In genomic region chr13:33677215-33677614, GRCh38 we compare ENCODE assay signal across 11 cellular contexts.
DNase-seq lines count a peak whose midpoint lies in the region; ATAC-seq and TF ChIP-seq lines count a peak whose summit lies in the region.
"Had no signal": no experiment of that assay in that cellular context is flagged by ENCODE, and none has a peak within 500 bp of the region (broad histone marks: within the 10 kb centered on the region; RNA-seq: fewer than 3 reads in every experiment).

No MANE protein-coding gene starts in this region.

- H3K4me3 ChIP-seq in duodenal mucosa (ENCODE audit: low read depth in 1 of 2, low read length in 2 of 2) (peak overlapping the region; percentile 71 to 81), spleen (no peak overlapping the region)
- H3K4me3 ChIP-seq: lung had no signal

- H3K4me1 Mint-ChIP-seq in activated CD8-positive, alpha-beta memory T cell treated with anti-CD3 and anti-CD28 coated beads, Interleukin-2, amount 10 ng/mL, durations not matched to agents 7 days and 5 days, result peaks cover 55% of the 10 kb centered on the region
- H3K4me1 Mint-ChIP-seq in Calu3 (ENCODE audit: low read depth, unreplicated experiment), result peaks cover 44% of the 10 kb centered on the region

- TF ChIP-seq POLR2A in spleen (IDR thresholded peaks at IDR 0.05), result no peak

- no peak for TF ChIP-seq CTCF in spleen (IDR thresholded peaks at IDR 0.05 in 8 of 11, conservative IDR thresholded peaks at IDR 0.05 in 3 of 11)
- no peak for TF ChIP-seq CTCF in Calu3 (IDR thresholded peaks at IDR 0.05; ENCODE audit: unreplicated experiment)

- H3K27me3 Mint-ChIP-seq in activated CD8-positive, alpha-beta memory T cell treated with anti-CD3 and anti-CD28 coated beads, Interleukin-2, amount 10 ng/mL, durations not matched to agents 7 days and 5 days, result no peaks in the 10 kb centered on the region
- H3K27me3 Mint-ChIP-seq in Calu3 (ENCODE audit: unreplicated experiment), result no peaks in the 10 kb centered on the region

- DNase-seq in activated CD8-positive, alpha-beta memory T cell treated with anti-CD3 and anti-CD28 coated beads, Interleukin-2, amount 10 ng/mL, durations not matched to agents 7 days and 5 days, result no peak
- DNase-seq in activated CD8-positive, alpha-beta memory T cell treated with anti-CD3 and anti-CD28 coated beads, Interleukin-2, amount 50 U/mL, for 48 hours, result no peak
- DNase-seq in NCI-H748 (lab: John Stamatoyannopoulos, UW; ENCODE audit: unreplicated experiment) (peak; percentile 81), spleen (no peak), middle frontal gyrus (ENCODE audit: extremely low spot score, low spot score) (no peak), Calu3 (no peak)
- no peak for DNase-seq in activated CD4-positive, alpha-beta T cell treated with anti-CD3 and anti-CD28 coated beads for 1 hour
- DNase-seq: activated T-cell treated with anti-CD3 and anti-CD28 coated beads, Interleukin-2, amount 50 U/mL, for 4 hours had no signal

- H3K36me3 Mint-ChIP-seq in activated CD8-positive, alpha-beta memory T cell treated with anti-CD3 and anti-CD28 coated beads, Interleukin-2, amount 10 ng/mL, durations not matched to agents 7 days and 5 days, result peaks cover 16% of the 10 kb centered on the region
- peaks cover 9% of the 10 kb centered on the region for H3K36me3 Mint-ChIP-seq in Calu3 (ENCODE audit: insufficient read depth, unreplicated experiment)

- intact Hi-C loops in spleen (cut with DNase I; ENCODE audit: low total_unique reads), result no loop called here
- intact Hi-C loops in Calu3 (cut with micrococcal nuclease; ENCODE audit: unreplicated experiment), result loop anchor here (5.0 kb wide), 1 partner anchor 130 kb away; no protein-coding TSS in a partner anchor

- H3K9me3 Mint-ChIP-seq in activated CD8-positive, alpha-beta memory T cell treated with anti-CD3 and anti-CD28 coated beads, Interleukin-2, amount 10 ng/mL, durations not matched to agents 7 days and 5 days (ENCODE audit: low read depth), result peaks cover 3% of the 10 kb centered on the region
- no peaks in the 10 kb centered on the region for H3K9me3 Mint-ChIP-seq in Calu3 (ENCODE audit: low read depth, unreplicated experiment)
- H3K9me3 Mint-ChIP-seq: activated T-cell treated with anti-CD3 and anti-CD28 coated beads, Interleukin-2, amount 50 U/mL, for 4 hours had no signal

- H3K36me3 ChIP-seq in duodenal mucosa (ENCODE audit: control insufficient read depth in 1 of 2, insufficient read depth in 2 of 2, low read length in 2 of 2) (no peaks in the 10 kb centered on the region), spleen (no peaks in the 10 kb centered on the region)

- CTCF ChIA-PET in activated CD8-positive, alpha-beta memory T cell treated with anti-CD3 and anti-CD28 coated beads, Interleukin-2, amount 10 ng/mL, durations not matched to agents 7 days and 5 days (lab: Charles Lee), result interaction anchor here (1.0 to 5.1 kb wide), 2 partner anchors 64 to 134 kb away, joined by 3 to 20 read pairs; no protein-coding TSS in a partner anchor
- CTCF ChIA-PET in Calu3 (lab: Charles Lee), result no interaction called here

- peaks cover 35 to 44% of the 10 kb centered on the region in 2 donors for H3K4me1 ChIP-seq in duodenal mucosa (ENCODE audit: control insufficient read depth in 1 of 2, insufficient read depth in 2 of 2, low read length in 2 of 2)
- peaks cover 0 to 29% (median 19%) of the 10 kb centered on the region in 6 donors for H3K4me1 ChIP-seq in spleen

- peak overlapping the region; percentile 69 for H3K27ac Mint-ChIP-seq in activated CD8-positive, alpha-beta memory T cell treated with anti-CD3 and anti-CD28 coated beads, Interleukin-2, amount 10 ng/mL, durations not matched to agents 7 days and 5 days
- no peak overlapping the region for H3K27ac Mint-ChIP-seq in Calu3 (ENCODE audit: unreplicated experiment)
- H3K27ac Mint-ChIP-seq: WTC11 had no signal

- H3K9me3 ChIP-seq in duodenal mucosa (ENCODE audit: control insufficient read depth in 1 of 2, low read length in 2 of 2) (no peaks in the 10 kb centered on the region), spleen (peaks cover 0 to under 1% (median 0%) of the 10 kb centered on the region in 8 donors)

- BruUV-seq in Calu3 (replicated peaks; lab: Mats Ljungman, UMichigan), result no TSS peak

- no peak for ATAC-seq in activated CD8-positive, alpha-beta memory T cell treated with anti-CD3 and anti-CD28 coated beads, Interleukin-2, amount 10 ng/mL, durations not matched to agents 7 days and 5 days

- no peak overlapping the region for H3K4me3 Mint-ChIP-seq in activated CD8-positive, alpha-beta memory T cell treated with anti-CD3 and anti-CD28 coated beads, Interleukin-2, amount 10 ng/mL, durations not matched to agents 7 days and 5 days
- no peak overlapping the region for H3K4me3 Mint-ChIP-seq in Calu3 (ENCODE audit: low read depth, unreplicated experiment)
- H3K4me3 Mint-ChIP-seq: activated T-cell treated with anti-CD3 and anti-CD28 coated beads, Interleukin-2, amount 50 U/mL, for 4 hours; WTC11 had no signal

- no peak overlapping the region for H3K9ac ChIP-seq in duodenal mucosa (ENCODE audit: low read depth in 1 of 2, low read length in 2 of 2)

- H3K27ac ChIP-seq in duodenal mucosa (ENCODE audit: low read depth, low read length), result no peak overlapping the region
- peak overlapping the region in 5 of 8 donors; percentile 50 to 70 (median 60) for H3K27ac ChIP-seq in spleen

- H3K27me3 ChIP-seq in duodenal mucosa (ENCODE audit: control insufficient read depth in 1 of 2, insufficient read depth in 2 of 2, low read length in 2 of 2) (no peaks in the 10 kb centered on the region), spleen (replicated peaks in 1 of 7) (no peaks in the 10 kb centered on the region)

- 68 to 76% (median 74%) methylated on average over 1 of the region's 1 CpG for WGBS in spleen, 5 donors

Comparison
In these comparisons a context has a peak if more than half of its experiments do, and no peak if none do; other contexts are left out.
1. H3K4me3 ChIP-seq: peak in duodenal mucosa (2 of 2); none in spleen (0 of 8).